In genomic region chr2:165898381-165898780, GRCh38 we compare ENCODE assay signal across 19 cellular contexts. TPM values are rescaled to one million over a fixed set of nuclear protein-coding genes. Genes with fewer than 3 reads are reported as not detected.
A peak's percentile ranks its signal among the peaks of the same experiment; 100 is the strongest.
DNase-seq lines count a peak whose midpoint lies in the region; ATAC-seq and TF ChIP-seq lines count a peak whose summit lies in the region.
"Had no signal": no experiment of that assay in that cellular context is flagged by ENCODE, and none has a peak within 500 bp of the region (broad histone marks: within the 10 kb centered on the region; RNA-seq: fewer than 3 reads in every experiment).

No MANE protein-coding gene starts in this region.

- no peaks in the 10 kb centered on the region for H3K27me3 Mint-ChIP-seq in activated naive CD4-positive, alpha-beta T cell treated with anti-CD3 and anti-CD28 coated beads for 36 hours (ENCODE audit: low read depth)
- H3K27me3 Mint-ChIP-seq in glutamatergic neuron (ENCODE audit: unreplicated experiment), result peaks cover 3% of the 10 kb centered on the region

- H3K36me3 Mint-ChIP-seq in activated naive CD4-positive, alpha-beta T cell treated with anti-CD3 and anti-CD28 coated beads for 36 hours (ENCODE audit: low read depth), result peaks cover 48% of the 10 kb centered on the region
- peaks cover 5% of the 10 kb centered on the region for H3K36me3 Mint-ChIP-seq in glutamatergic neuron (ENCODE audit: unreplicated experiment)

- TF ChIP-seq CTCF in RWPE2 (IDR thresholded peaks at IDR 0.05; ENCODE audit: poor library complexity, severe bottlenecking) (no peak), foreskin keratinocyte (conservative IDR thresholded peaks at IDR 0.05) (no peak), GM20000 (IDR thresholded peaks at IDR 0.05; ENCODE audit: extremely low read depth, missing control alignments) (no peak), glutamatergic neuron (IDR thresholded peaks at IDR 0.05; ENCODE audit: partially characterized antibody, unreplicated experiment) (no peak)

- H3K4me3 Mint-ChIP-seq in activated naive CD4-positive, alpha-beta T cell treated with anti-CD3 and anti-CD28 coated beads for 36 hours, result no peak overlapping the region
- H3K4me3 Mint-ChIP-seq in glutamatergic neuron (ENCODE audit: unreplicated experiment), result no peak overlapping the region

- no peak overlapping the region for H3K4me3 ChIP-seq in RWPE2 (ENCODE audit: severe bottlenecking)
- H3K4me3 ChIP-seq: cardiac muscle cell, gastroesophageal sphincter, right lobe of liver, testis had no signal

- H3K4me1 Mint-ChIP-seq in activated naive CD4-positive, alpha-beta T cell treated with anti-CD3 and anti-CD28 coated beads for 36 hours (ENCODE audit: low read depth), result peaks cover 10% of the 10 kb centered on the region
- H3K4me1 Mint-ChIP-seq in glutamatergic neuron (ENCODE audit: low read depth, unreplicated experiment), result peaks cover 13% of the 10 kb centered on the region

- H3K9me3 Mint-ChIP-seq in activated naive CD4-positive, alpha-beta T cell treated with anti-CD3 and anti-CD28 coated beads for 36 hours, result no peaks in the 10 kb centered on the region
- H3K9me3 Mint-ChIP-seq in glutamatergic neuron (ENCODE audit: unreplicated experiment), result no peaks in the 10 kb centered on the region
- H3K9me3 Mint-ChIP-seq: activated naive CD4-positive, alpha-beta T cell treated with anti-CD3 and anti-CD28 coated beads, Interleukin-2, amount 50 U/mL, for 72 hours had no signal

- no peaks in the 10 kb centered on the region for H3K9me3 ChIP-seq in RWPE2 (ENCODE audit: severe bottlenecking)
- H3K9me3 ChIP-seq: gastroesophageal sphincter, right lobe of liver, testis had no signal

- peak overlapping the region; percentile 38 for H3K27ac ChIP-seq in RWPE2 (ENCODE audit: poor library complexity, severe bottlenecking)
- H3K27ac ChIP-seq in foreskin keratinocyte, result peak overlapping the region; percentile 45
- H3K27ac ChIP-seq: cardiac muscle cell, gastroesophageal sphincter, right lobe of liver, testis had no signal

- peak overlapping the region; percentile 5 for H3K27ac Mint-ChIP-seq in activated naive CD4-positive, alpha-beta T cell treated with anti-CD3 and anti-CD28 coated beads for 36 hours
- no peak overlapping the region for H3K27ac Mint-ChIP-seq in glutamatergic neuron (ENCODE audit: unreplicated experiment)

- intact Hi-C loops in activated naive CD4-positive, alpha-beta T cell treated with anti-CD3 and anti-CD28 coated beads for 36 hours (cut with micrococcal nuclease), result no loop called here

- H3K36me3 ChIP-seq in RWPE2 (ENCODE audit: low read depth), result peaks cover 39% of the 10 kb centered on the region

- CTCF ChIA-PET in activated naive CD4-positive, alpha-beta T cell treated with anti-CD3 and anti-CD28 coated beads for 36 hours (lab: Charles Lee), result no interaction called here

- peak; percentile 97 for ATAC-seq in RWPE2 (ENCODE audit: low read depth)
- peak; percentile 95 for ATAC-seq in foreskin keratinocyte
- ATAC-seq: activated naive CD4-positive, alpha-beta T cell treated with anti-CD3 and anti-CD28 coated beads, Interleukin-2, amount 50 U/mL, for 72 hours; gastroesophageal sphincter had no signal

- DNase-seq in activated naive CD4-positive, alpha-beta T cell treated with anti-CD3 and anti-CD28 coated beads for 36 hours, result no peak
- DNase-seq in activated naive CD4-positive, alpha-beta T cell treated with Interleukin-2 at 50 U/mL for 16 hours, result no peak
- peak; percentile 65 for DNase-seq in RWPE2 (ENCODE audit: low spot score)
- peak; percentile 69 to 86 for DNase-seq in foreskin keratinocyte
- DNase-seq in GM20000 (ENCODE audit: low spot score), result no peak
- no peak for DNase-seq in glutamatergic neuron
- no peak for DNase-seq in hepatic stellate cell (ENCODE audit: low spot score)
- no peak for DNase-seq in CD1c-positive myeloid dendritic cell (ENCODE audit: extremely low spot score)
- DNase-seq: activated T-cell treated with anti-CD3 and anti-CD28 coated beads for 4 hours; effector memory CD4-positive, alpha-beta T cell; NCI-H2171 treated with DMSO at 0.1 percent for 48 hours; OCI-M1; right lobe of liver; stimulated activated CD4-positive, alpha-beta T cell treated with anti-CD3 and anti-CD28 coated beads, Interleukin-1b, Interleukin-23, amount 100 ng/mL, for 48 hours; T-helper 2 cell; testis had no signal

- no peaks in the 10 kb centered on the region for H3K27me3 ChIP-seq in RWPE2 (ENCODE audit: insufficient read depth, poor library complexity, severe bottlenecking)
- H3K27me3 ChIP-seq in foreskin keratinocyte, result no peaks in the 10 kb centered on the region
- H3K27me3 ChIP-seq: cardiac muscle cell, gastroesophageal sphincter, right lobe of liver, testis had no signal

- H3K4me1 ChIP-seq in RWPE2 (ENCODE audit: insufficient read depth, poor library complexity, severe bottlenecking), result peaks cover 14% of the 10 kb centered on the region
- peaks cover 5% of the 10 kb centered on the region for H3K4me1 ChIP-seq in foreskin keratinocyte
- H3K4me1 ChIP-seq: right lobe of liver, testis had no signal

RNA-seq across cellular contexts. Expression of gene TTC21B, which starts 55.2 kb away (rescaled TPM):
- 10 to 100 TPM; 22.6 TPM for total RNA-seq in activated naive CD4-positive, alpha-beta T cell treated with anti-CD3 and anti-CD28 coated beads for 36 hours
- total RNA-seq in foreskin keratinocyte (9.8 and 12.0 TPM in 2 replicates), glutamatergic neuron (ENCODE audit: unreplicated experiment) (46.2 TPM)
- 2.7 and 3.3 TPM in 2 replicates for polyA plus RNA-seq in foreskin keratinocyte

Comparison
In these comparisons a context has a peak if more than half of its experiments do, and no peak if none do; other contexts are left out.
1. DNase-seq: peak in RWPE2 (single experiment) and foreskin keratinocyte (2 of 2); none in activated naive CD4-positive, alpha-beta T cell treated with anti-CD3 and anti-CD28 coated beads for 36 hours (single experiment), activated naive CD4-positive, alpha-beta T cell treated with Interleukin-2 at 50 U/mL for 16 hours (single experiment), GM20000 (single experiment), glutamatergic neuron (single experiment), hepatic stellate cell (single experiment) and CD1c-positive myeloid dendritic cell (single experiment).